25 cellular contexts compared by ENCODE assay signal in the genomic region with DNA sequence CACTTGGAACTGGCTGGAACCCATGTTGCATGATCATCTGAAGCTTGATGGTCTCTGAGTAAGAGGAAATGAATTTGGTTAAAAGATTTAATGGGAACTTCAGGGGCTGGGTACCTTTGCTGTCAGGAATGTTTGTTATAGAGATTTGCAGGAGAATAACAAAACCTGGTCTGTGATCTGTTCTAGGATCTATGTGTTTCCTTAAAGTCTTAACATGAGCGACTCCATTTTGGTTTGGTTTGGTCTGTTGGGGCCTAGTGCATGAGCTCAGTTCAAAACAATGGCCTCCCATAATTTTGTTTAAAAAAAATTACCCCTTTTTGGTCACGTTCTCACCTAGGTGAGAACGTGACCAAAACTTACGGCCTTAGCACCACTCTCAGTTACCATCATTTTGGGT. TPM values are rescaled to one million over a fixed set of nuclear protein-coding genes. Genes with fewer than 3 reads are reported as not detected.
DNase-seq lines count a peak whose midpoint lies in the region; ATAC-seq, FAIRE-seq and TF ChIP-seq lines count a peak whose summit lies in the region.
"Had no signal": no experiment of that assay in that cellular context is flagged by ENCODE, and none has a peak within 500 bp of the region (broad histone marks: within the 10 kb centered on the region; RNA-seq: fewer than 3 reads in every experiment).

No MANE protein-coding gene starts in this region.

- H2AFZ ChIP-seq in K562 (ENCODE audit: low read depth, low read length), result no peak overlapping the region

- no peak overlapping the region for H3K4me2 ChIP-seq in K562 (ENCODE audit: insufficient read depth, low read length)

- DNase-seq in CD14-positive monocyte (ENCODE audit: low spot score) (peak; percentile 20), K562 (ENCODE audit: extremely low read depth in 1 of 4, low spot score in 3 of 4) (no peak), heart left ventricle (no peak)
- DNase-seq: 8988T; ACHN; CD4-positive, alpha-beta memory T cell; CD4-positive, CD25-positive, alpha-beta regulatory T cell; CD8-positive, alpha-beta memory T cell; COR-L47; DMS 273 treated with DMSO at 0.1 percent for 48 hours; DMS153; DMS53; DMS79; DND-41; EL; GDM1 had no signal

- H3K27ac Mint-ChIP-seq in CD14-positive monocyte, result no peak overlapping the region
- H3K27ac Mint-ChIP-seq: CD4-positive, CD25-positive, alpha-beta regulatory T cell; CD8-positive, alpha-beta memory T cell had no signal

- intact Hi-C loops in CD14-positive monocyte (cut with micrococcal nuclease), result loop anchor here in 1 of 2 donors (10.0 kb wide), 1 partner anchor 54 kb away; a partner anchor contains a TSS
- intact Hi-C loops in K562 (cut with micrococcal nuclease), result no loop called here
- intact Hi-C loops in heart left ventricle (cut with DNase I), result loop anchor here in 5 of 10 donors (2.0 to 10.0 kb wide), 3 partner anchors 26 to 108 kb away; a partner anchor contains a TSS

- H3K4me3 Mint-ChIP-seq in CD14-positive monocyte, result no peak overlapping the region
- H3K4me3 Mint-ChIP-seq: CD4-positive, alpha-beta memory T cell; CD4-positive, CD25-positive, alpha-beta regulatory T cell; CD8-positive, alpha-beta memory T cell had no signal

- H3K36me3 Mint-ChIP-seq in CD14-positive monocyte, result peaks cover 0 to 4% of the 10 kb centered on the region in 2 donors
- H3K36me3 Mint-ChIP-seq: CD4-positive, CD25-positive, alpha-beta regulatory T cell had no signal

- H3K79me2 ChIP-seq in K562 (ENCODE audit: control insufficient read depth, insufficient read depth, low read length), result no peaks in the 10 kb centered on the region

- POLR2A ChIA-PET in K562 (lab: Yijun Ruan, JAX), result interaction anchor here (2.7 kb wide), 1 partner anchor 13 kb away, joined by 8 read pairs; no protein-coding TSS in a partner anchor

- no peak for TF ChIP-seq EP300 in K562 (IDR thresholded peaks at IDR 0.05; ENCODE audit: low read length)

- H3K4me1 Mint-ChIP-seq in CD14-positive monocyte, result peaks cover 12% of the 10 kb centered on the region

- no peaks in the 10 kb centered on the region for H3K27me3 ChIP-seq in K562 (ENCODE audit: control insufficient read depth in 2 of 2, insufficient read depth in 2 of 2, low read length in 2 of 2)
- no peaks in the 10 kb centered on the region for H3K27me3 ChIP-seq in heart left ventricle
- H3K27me3 ChIP-seq: BLaER1 treated with 17β-estradiol and CSF1 and Interleukin-3, amounts not matched to agents 10 nM and 100 nM had no signal

- no peaks in the 10 kb centered on the region for H3K9me1 ChIP-seq in K562 (ENCODE audit: control insufficient read depth, insufficient read depth, low read length)

- no peak for FAIRE-seq in K562 (lab: Jason Lieb, UNC)
- FAIRE-seq: A204.1, GM12878, GM12892, GM18507, GM19239 had no signal

- H3K27ac ChIP-seq in K562 (ENCODE audit: extremely low read depth, low read depth, low read length), result no peak overlapping the region
- no peak overlapping the region for H3K27ac ChIP-seq in heart left ventricle
- H3K27ac ChIP-seq: BLaER1 treated with 17β-estradiol and CSF1 and Interleukin-3, amounts not matched to agents 10 nM and 100 nM; C4-2B had no signal

- no peak for TF ChIP-seq RAD21 in K562 (CRISPR knock-in tag; conservative IDR thresholded peaks at IDR 0.05 in 1 of 2, IDR thresholded peaks at IDR 0.05 in 1 of 2)

- peaks cover 0 to 15% (median 6%) of the 10 kb centered on the region in 3 donors for H3K27me3 Mint-ChIP-seq in CD14-positive monocyte (ENCODE audit: low read depth in 3 of 3)

- H3K4me1 ChIP-seq in K562 (replicated peaks in 1 of 2; ENCODE audit: control insufficient read depth in 2 of 2, insufficient read depth in 2 of 2, low read length in 2 of 2) (peaks cover 6 to 13% of the 10 kb centered on the region in 2 experiments; a peak in 4 of 5 replicates), heart left ventricle (peaks cover 0 to 18% (median 7%) of the 10 kb centered on the region in 12 donors)

- H3K9ac ChIP-seq in K562 (ENCODE audit: insufficient read depth in 1 of 2, low read depth in 2 of 2, low read length in 2 of 2), result no peak overlapping the region
- H3K9ac ChIP-seq: BLaER1 treated with 17β-estradiol and CSF1 and Interleukin-3, amounts not matched to agents 10 nM and 100 nM had no signal

- TF ChIP-seq CTCF in CD14-positive monocyte (IDR thresholded peaks at IDR 0.05), result no peak
- TF ChIP-seq CTCF in K562 (IDR thresholded peaks at IDR 0.05 in 2 of 3, conservative IDR thresholded peaks at IDR 0.05 in 1 of 3; ENCODE audit: insufficient read depth in 2 of 3, low read depth in 1 of 3, low read length in 3 of 3), result no peak
- no peak for TF ChIP-seq CTCF in heart left ventricle (IDR thresholded peaks at IDR 0.05)

- WGBS in K562 (ENCODE audit: insufficient coverage, low coverage, missing lambda C conversion rate), result 70% methylated on average over 4 of the region's 4 CpGs
- 94 to 98% (median 96%) methylated on average over 4 of the region's 4 CpGs for WGBS in heart left ventricle, 4 donors

- no peak for ATAC-seq in K562
- no peak for ATAC-seq in HG03097 (IDR thresholded peaks at IDR 0.05; ENCODE audit: low FRiP score, unreplicated experiment)
- ATAC-seq in heart left ventricle, result no peak
- ATAC-seq in GM18511 (IDR thresholded peaks at IDR 0.05; ENCODE audit: unreplicated experiment), result no peak

- BruUV-seq in K562 (replicated peaks; lab: Mats Ljungman, UMichigan), result no TSS peak

- no peak for TF ChIP-seq POLR2A in K562 (conservative IDR thresholded peaks at IDR 0.05)
- no peak for TF ChIP-seq POLR2A in heart left ventricle (IDR thresholded peaks at IDR 0.05)

- H3K36me3 ChIP-seq in K562 (ENCODE audit: control insufficient read depth, insufficient read depth, low read length), result no peaks in the 10 kb centered on the region
- no peaks in the 10 kb centered on the region for H3K36me3 ChIP-seq in heart left ventricle

- CTCF ChIA-PET in K562 (lab: Yijun Ruan, JAX; ENCODE audit: low intra/inter-chr PET ratio), result interaction anchor here (5.9 kb wide), 1 partner anchor 107 kb away, joined by 54 read pairs; no protein-coding TSS in a partner anchor

- no peak overlapping the region for H3K4me3 ChIP-seq in K562
- H3K4me3 ChIP-seq in heart left ventricle, result no peak overlapping the region
- H3K4me3 ChIP-seq: BLaER1 treated with 17β-estradiol and CSF1 and Interleukin-3, amounts not matched to agents 10 nM and 100 nM; GM12878 had no signal

- in situ Hi-C loops in K562 (cut with MboI), result loop anchor here (5.0 kb wide), 1 partner anchor 106 kb away; no protein-coding TSS in a partner anchor

- H3K9me3 Mint-ChIP-seq in CD14-positive monocyte, result peaks cover 12 to 26% (median 21%) of the 10 kb centered on the region in 7 donors

- no peaks in the 10 kb centered on the region for H4K20me1 ChIP-seq in K562 (replicated peaks; ENCODE audit: control insufficient read depth, insufficient read depth, low read length)
- H4K20me1 ChIP-seq: BLaER1 treated with 17β-estradiol and CSF1 and Interleukin-3, amounts not matched to agents 10 nM and 100 nM had no signal

- H3K9me3 ChIP-seq in K562 (replicated peaks; ENCODE audit: control insufficient read depth, insufficient read depth, low read depth, low read length), result peaks cover 3% of the 10 kb centered on the region
- H3K9me3 ChIP-seq in heart left ventricle, result peaks cover 0 to 22% (median 11%) of the 10 kb centered on the region in 12 donors

TF ChIP-seq in K562, 482 proteins besides CTCF, POLR2A, EP300 and RAD21 (continues in another document):
- no peak for TF ChIP-seq CBX2 (IDR thresholded peaks at IDR 0.05; ENCODE audit: insufficient read depth, low read length, poor library complexity, severe bottlenecking)

RNA-seq across cellular contexts. Expression of a gene that starts 28.1 kb away (rescaled TPM):
- polyA plus RNA-seq in CD14-positive monocyte (not detected), K562 (2011; rRNA removed) (10.1 and 13.8 TPM in 2 replicates), K562 (2014; fragmentation: Illumina TruSeq; extraction: Trizol) (8.4 and 12.1 TPM in 2 replicates), K562 (2014; fragmentation: Nextera tagmentation; extraction: Ambion mirVana) (1 to 10 TPM in 1 of 2 experiments, under 1 TPM in 1; 0.60 to 1.0 TPM), K562 (2014; rRNA removed) (9.1 and 12.3 TPM in 2 replicates), heart left ventricle (10 to 100 TPM in 1 of 2 donors, 1 to 10 TPM in 1; 6.7 to 11.2 TPM)
- total RNA-seq in K562 (2011; cell fraction: chromatin; rRNA removed; ENCODE audit: low replicate concordance), result 11.1 and 28.4 TPM in 2 replicates
- 25.8 and 29.7 TPM in 2 replicates for total RNA-seq in K562 (2011; cell fraction: nucleolus; rRNA removed)
- 21.8 and 26.4 TPM in 2 replicates for total RNA-seq in K562 (2011; cell fraction: nucleoplasm; rRNA removed)
- total RNA-seq in K562 (2014; rRNA removed) (8.4 and 14.1 TPM in 2 replicates), K562 (2014; rRNA removed; fragmentation: Illumina TruSeq; extraction: Trizol) (3.3 and 4.2 TPM in 2 replicates), K562 (2015; rRNA removed; fragmentation: Illumina TruSeq; extraction: Trizol) (6.6 and 6.8 TPM in 2 replicates), K562 (2021) (11.9 and 14.1 TPM in 2 replicates), heart left ventricle (10 to 100 TPM in 5 of 9 donors, 1 to 10 TPM in 4; 4.5 to 39.8 (median 11.4) TPM)
- polyA plus RNA-seq in K562 (2011; cell fraction: cytosol; rRNA removed), result 13.9 and 37.3 TPM in 2 replicates
- 7.1 and 14.0 TPM in 2 replicates for polyA plus RNA-seq in K562 (2011; cell fraction: nucleus; rRNA removed)
- polyA plus RNA-seq in K562 (2012), result 11.1 and 12.1 TPM in 2 replicates
- polyA minus RNA-seq in K562 (2011; rRNA and poly(A)+ RNA removed), result 7.3 and 10.2 TPM in 2 replicates
- polyA minus RNA-seq in K562 (2011; cell fraction: cytosol; rRNA and poly(A)+ RNA removed), result 11.4 and 12.7 TPM in 2 replicates
- 12.3 and 13.4 TPM in 2 replicates for polyA minus RNA-seq in K562 (2011; cell fraction: nucleus; rRNA and poly(A)+ RNA removed)
- total RNA-seq: CD4-positive, alpha-beta memory T cell; CD4-positive, CD25-positive, alpha-beta regulatory T cell had no signal
- polyA plus RNA-seq: CD4-positive, CD25-positive, alpha-beta regulatory T cell; CD8-positive, alpha-beta memory T cell had no signal

RNA-seq across cellular contexts. Expression of a gene that starts 49.5 kb away (rescaled TPM):
- polyA plus RNA-seq in CD14-positive monocyte (10 to 100 TPM; 22.9 to 45.4 TPM), K562 (2011; rRNA removed) (18.7 and 23.8 TPM in 2 replicates), K562 (2014; fragmentation: Illumina TruSeq; extraction: Trizol) (8.2 and 11.3 TPM in 2 replicates), K562 (2014; fragmentation: Nextera tagmentation; extraction: Ambion mirVana) (1 to 10 TPM; 2.0 to 3.0 TPM), K562 (2014; rRNA removed) (6.1 and 6.2 TPM in 2 replicates), heart left ventricle (1 to 10 TPM; 3.2 to 5.9 TPM)
- total RNA-seq in K562 (2011; cell fraction: chromatin; rRNA removed; ENCODE audit: low replicate concordance), result 28.7 and 32.1 TPM in 2 replicates
- 16.7 and 18.3 TPM in 2 replicates for total RNA-seq in K562 (2011; cell fraction: nucleolus; rRNA removed)
- total RNA-seq in K562 (2011; cell fraction: nucleoplasm; rRNA removed), result 17.2 and 24.5 TPM in 2 replicates
- total RNA-seq in K562 (2014; rRNA removed) (5.6 and 7.5 TPM in 2 replicates), K562 (2014; rRNA removed; fragmentation: Illumina TruSeq; extraction: Trizol) (9.5 and 13.3 TPM in 2 replicates), K562 (2015; rRNA removed; fragmentation: Illumina TruSeq; extraction: Trizol) (8.6 and 10.3 TPM in 2 replicates), K562 (2021) (10.5 and 13.1 TPM in 2 replicates), heart left ventricle (10 to 100 TPM in 5 of 9 donors, 1 to 10 TPM in 4; 4.8 to 17.0 (median 12.8) TPM)
- polyA plus RNA-seq in K562 (2011; cell fraction: cytosol; rRNA removed), result 6.5 and 9.3 TPM in 2 replicates
- polyA plus RNA-seq in K562 (2011; cell fraction: nucleus; rRNA removed), result 11.8 and 12.2 TPM in 2 replicates
- polyA plus RNA-seq in K562 (2012), result 6.9 and 7.1 TPM in 2 replicates
- 21.6 and 23.6 TPM in 2 replicates for polyA minus RNA-seq in K562 (2011; rRNA and poly(A)+ RNA removed)
- polyA minus RNA-seq in K562 (2011; cell fraction: cytosol; rRNA and poly(A)+ RNA removed), result 5.0 and 5.7 TPM in 2 replicates
- 14.5 and 14.7 TPM in 2 replicates for polyA minus RNA-seq in K562 (2011; cell fraction: nucleus; rRNA and poly(A)+ RNA removed)
